In the genomic region with DNA sequence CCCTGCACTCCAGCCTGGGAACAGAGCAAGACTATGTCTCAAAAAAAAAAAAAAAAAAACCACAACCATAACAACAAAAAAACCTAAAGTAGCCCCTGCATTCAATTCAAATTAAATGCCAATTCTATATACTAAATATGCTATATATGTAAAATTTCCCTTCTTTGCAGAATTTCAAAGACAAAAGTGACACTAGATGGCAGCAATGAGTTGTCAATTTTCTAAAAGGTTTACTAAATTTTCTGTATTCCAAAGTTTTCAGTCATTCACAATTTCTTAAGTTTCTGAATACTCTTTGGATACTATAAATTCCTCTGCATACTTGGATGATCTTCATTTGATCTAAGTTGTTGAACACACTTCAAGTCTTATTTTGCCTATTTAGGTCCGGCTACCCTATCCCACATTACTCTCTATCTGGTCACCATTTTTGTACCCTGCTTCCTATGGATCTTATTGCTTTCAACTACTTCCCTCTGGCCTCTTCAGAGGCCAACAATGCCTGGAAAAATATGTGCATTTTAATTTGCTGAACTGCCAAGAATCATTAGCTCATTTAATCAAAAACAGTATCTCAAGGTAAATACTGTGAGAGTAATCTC, we compare ENCODE assay signal across 8 cellular contexts. TPM values are rescaled to one million over a fixed set of nuclear protein-coding genes. Genes with fewer than 3 reads are reported as not detected.
DNase-seq lines count a peak whose midpoint lies in the region; ATAC-seq and TF ChIP-seq lines count a peak whose summit lies in the region.

No MANE protein-coding gene starts in this region.

- no peaks in the 10 kb centered on the region for H3K9me3 Mint-ChIP-seq in WTC11

- H3K4me3 Mint-ChIP-seq in WTC11: no peak overlapping the region

- POLR2A ChIA-PET in WTC11 (lab: Charles Lee): no interaction called here

- H3K36me3 Mint-ChIP-seq in WTC11: peaks cover 61% of the 10 kb centered on the region

- H3K4me3 ChIP-seq in AG09309 (ENCODE audit: control insufficient read depth, low read depth, low read length): no peak overlapping the region

- peaks cover 70% of the 10 kb centered on the region for H3K4me1 Mint-ChIP-seq in WTC11

- H3K27me3 Mint-ChIP-seq in WTC11 (ENCODE audit: low read depth): no peaks in the 10 kb centered on the region

- TF ChIP-seq CTCF in AG09309 (IDR thresholded peaks at IDR 0.05; ENCODE audit: control insufficient read depth, insufficient read depth, low read depth, low read length, missing control alignments) (peak; percentile 18), GM12873 (IDR thresholded peaks at IDR 0.05; ENCODE audit: insufficient read depth, low read depth, low read length, missing control alignments) (peak; percentile 30), WTC11 (IDR thresholded peaks at IDR 0.05) (peak; percentile 26; the same call in 1 of the 2 replicates)

- CTCF ChIA-PET in WTC11 (lab: Charles Lee): interaction anchor here (0.7 kb wide), 2 partner anchors 64 to 118 kb away, joined by 3 to 8 read pairs; no protein-coding TSS in a partner anchor

- DNase-seq in AG09309 (ENCODE audit: low read depth): no peak
- DNase-seq in WTC11 (ENCODE audit: low spot score): no peak
- DNase-seq in iris pigment epithelial cell (ENCODE audit: low read depth): peak; percentile 31
- no peak for DNase-seq in cortex of kidney (lab: John Stamatoyannopoulos, UW)
- DNase-seq in substantia nigra (lab: John Stamatoyannopoulos, UW): no peak
- no peak for DNase-seq in GM19238 (ENCODE audit: insufficient read length, low spot score)
- DNase-seq in NCI-H146 treated with DMSO at 0.1 percent for 48 hours (lab: John Stamatoyannopoulos, UW; ENCODE audit: unreplicated experiment): no peak

- H3K27ac ChIP-seq in substantia nigra (ENCODE audit: low read depth, low read length, poor library complexity, severe bottlenecking): no peak overlapping the region

- H3K27ac Mint-ChIP-seq in WTC11: peak overlapping the region; percentile 81

- ATAC-seq in WTC11: no peak

TF ChIP-seq in WTC11, 78 proteins besides CTCF, POLR2A, EP300 and RAD21:
- no peak for TF ChIP-seq GTF2I (CRISPR knock-in tag; conservative IDR thresholded peaks at IDR 0.05)
- TF ChIP-seq NR1H2 (CRISPR knock-in tag; IDR thresholded peaks at IDR 0.05): no peak
- TF ChIP-seq STAT6 (CRISPR knock-in tag; conservative IDR thresholded peaks at IDR 0.05; ENCODE audit: low read depth): no peak
- TF ChIP-seq CREM (CRISPR knock-in tag; IDR thresholded peaks at IDR 0.05): no peak
- TF ChIP-seq TCF7 (CRISPR knock-in tag; IDR thresholded peaks at IDR 0.05; ENCODE audit: low read depth): no peak
- no peak for TF ChIP-seq ERG (CRISPR knock-in tag; IDR thresholded peaks at IDR 0.05)
- no peak for TF ChIP-seq ATF3 (CRISPR knock-in tag; conservative IDR thresholded peaks at IDR 0.05)
- TF ChIP-seq MAX (CRISPR knock-in tag; IDR thresholded peaks at IDR 0.05): no peak
- TF ChIP-seq CBFB (CRISPR knock-in tag; IDR thresholded peaks at IDR 0.05; ENCODE audit: low read depth): no peak
- TF ChIP-seq TP53 (CRISPR knock-in tag; IDR thresholded peaks at IDR 0.05): no peak
- TF ChIP-seq, protein P1, sequence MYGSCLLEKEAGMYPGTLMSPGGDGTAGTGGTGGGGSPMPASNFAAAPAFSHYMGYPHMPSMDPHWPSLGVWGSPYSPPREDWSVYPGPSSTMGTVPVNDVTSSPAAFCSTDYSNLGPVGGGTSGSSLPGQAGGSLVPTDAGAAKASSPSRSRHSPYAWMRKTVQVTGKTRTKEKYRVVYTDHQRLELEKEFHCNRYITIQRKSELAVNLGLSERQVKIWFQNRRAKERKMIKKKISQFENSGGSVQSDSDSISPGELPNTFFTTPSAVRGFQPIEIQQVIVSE (CRISPR knock-in tag; IDR thresholded peaks at IDR 0.05; ENCODE audit: borderline replicate concordance): no peak
- TF ChIP-seq IRF2 (CRISPR knock-in tag; IDR thresholded peaks at IDR 0.05; ENCODE audit: borderline replicate concordance, low read depth): no peak
- TF ChIP-seq TEAD4 (CRISPR knock-in tag; IDR thresholded peaks at IDR 0.05): no peak

RNA-seq across cellular contexts. Expression of gene HNRNPC, which starts 27.9 kb away (rescaled TPM):
- total RNA-seq in WTC11 (2021): 982 to 1,062 TPM (median 1,056 TPM) in 3 replicates

RNA-seq across cellular contexts. Expression of gene RPGRIP1, which starts 38.6 kb away (rescaled TPM):
- 0.41 to 0.71 TPM (median 0.50 TPM) in 3 replicates for total RNA-seq in WTC11 (2021)
